6 cellular contexts compared by ENCODE assay signal in the genomic region with DNA sequence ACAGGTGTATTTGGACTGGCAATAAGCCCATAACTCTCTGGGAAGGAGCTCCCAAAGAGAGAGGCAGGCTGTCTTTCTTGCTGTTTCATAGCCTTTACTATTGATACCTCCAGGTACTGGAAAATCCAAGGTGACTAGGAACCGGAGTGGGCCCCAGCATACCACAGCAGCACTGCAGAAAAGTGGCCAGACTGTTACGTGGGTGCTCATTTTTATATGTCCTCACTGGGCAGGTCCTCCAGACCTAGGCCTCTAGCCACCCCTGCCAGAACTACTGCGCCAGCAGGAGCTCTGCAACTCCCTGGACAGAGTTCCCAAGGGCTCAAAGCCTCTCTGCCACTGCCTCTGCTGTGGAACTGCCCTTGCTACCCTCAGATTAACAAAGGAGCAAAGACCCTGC.
"Had no signal": no experiment of that assay in that cellular context is flagged by ENCODE, and none has a peak within 500 bp of the region (broad histone marks: within the 10 kb centered on the region; RNA-seq: fewer than 3 reads in every experiment).

No MANE protein-coding gene starts in this region.

- ATAC-seq: HepG2, K562 had no signal

- H3K4me3 ChIP-seq: K562 had no signal

- FAIRE-seq: HepG2, HTR-8/SVneo, K562 had no signal

- H3K27ac ChIP-seq: HL-60 had no signal

- DNase-seq: IMR-90, KBM-7 had no signal
